24 cellular contexts compared by ENCODE assay signal in the genomic region with DNA sequence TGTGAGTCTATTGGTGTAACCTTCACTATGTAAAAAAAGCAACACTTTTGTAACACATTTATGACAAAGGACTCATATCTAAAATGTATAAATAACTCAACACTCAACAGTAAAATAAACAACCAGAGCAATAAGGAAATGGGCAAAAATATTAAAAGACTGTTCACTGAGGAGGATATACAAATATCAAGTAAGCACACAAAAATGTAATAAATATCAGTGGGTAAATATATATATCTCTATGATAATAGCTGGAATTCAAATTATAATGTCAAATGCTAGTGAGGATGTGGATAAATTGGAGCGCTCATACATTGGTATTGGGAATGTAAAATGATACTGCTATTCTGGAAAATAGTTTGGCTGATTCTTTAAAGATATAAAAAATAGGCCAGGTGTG.
"Had no signal": no experiment of that assay in that cellular context is flagged by ENCODE, and none has a peak within 500 bp of the region (broad histone marks: within the 10 kb centered on the region; RNA-seq: fewer than 3 reads in every experiment).

No MANE protein-coding gene starts in this region.

- H3K27ac ChIP-seq: KMS-11, PC-9, RWPE1 had no signal

- ATAC-seq: K562, SK-N-SH treated with all-trans-retinoic acid at 6 μM for 48 hours had no signal

- H3K4me3 ChIP-seq: K562, PC-9 had no signal

- H3K27me3 Mint-ChIP-seq: IgD-negative memory B cell had no signal

- H3K9me3 Mint-ChIP-seq: IgD-negative memory B cell had no signal

- H3K27ac Mint-ChIP-seq: IgD-negative memory B cell had no signal

- DNase-seq: Kasumi-1, MV-4-11, NCI-H1048, NCI-H1105, NCI-H1436 treated with DMSO at 0.1 percent for 48 hours, NCI-H1694 treated with DMSO at 0.1 percent for 48 hours, NCI-H1930, NCI-H2081, NCI-H2107, NCI-H226, NCI-H446, NCI-H510A, NCI-H524 treated with DMSO at 0.1 percent for 48 hours, NCI-H69, NCI-H774, PC-9, SHP77, T-helper 2 cell had no signal

- FAIRE-seq: K562, RCC 7860 had no signal
